In the genomic region with DNA sequence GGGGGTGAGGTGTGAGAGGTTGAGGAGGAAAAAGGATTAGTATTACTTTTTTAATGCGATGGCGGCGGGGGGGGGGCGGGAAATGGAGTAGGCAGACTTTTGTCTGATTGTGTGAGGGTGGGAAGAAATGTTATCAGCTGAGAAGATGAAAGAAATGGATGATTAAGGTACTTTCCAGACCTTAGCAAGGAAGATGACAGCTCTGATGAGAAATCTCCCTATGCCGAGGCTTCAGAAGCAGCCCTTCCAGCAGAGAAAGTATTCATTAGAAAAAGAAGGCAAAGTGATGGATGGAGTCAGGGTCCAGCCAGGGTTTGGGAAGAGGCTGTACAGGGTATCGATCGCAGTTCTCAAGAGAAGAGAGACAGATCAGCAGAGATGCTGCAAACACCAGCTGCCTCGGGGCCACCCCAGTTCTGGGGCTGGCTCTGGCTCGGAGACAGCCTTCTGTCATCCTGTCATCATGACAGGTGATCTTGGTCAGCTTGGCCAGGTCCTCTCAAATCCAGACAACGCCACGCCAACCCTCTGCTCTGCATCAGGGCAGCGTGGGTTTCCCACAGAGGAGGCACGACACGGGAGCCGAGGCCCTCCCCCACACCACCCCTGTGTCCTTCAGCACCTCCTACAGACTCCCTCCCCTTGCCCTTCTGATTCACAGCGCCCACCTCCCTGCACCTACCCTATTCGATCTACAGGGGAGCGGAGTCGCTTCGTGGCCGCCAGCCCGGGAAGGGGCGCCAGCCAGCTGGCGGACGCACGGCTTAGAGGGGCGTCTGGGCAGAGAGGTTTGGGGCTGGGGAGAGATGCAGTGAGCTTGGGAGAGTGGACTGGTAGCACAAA, we compare ENCODE assay signal across 8 cellular contexts. TPM values are rescaled to one million over a fixed set of nuclear protein-coding genes. Genes with fewer than 3 reads are reported as not detected.
DNase-seq lines count a peak whose midpoint lies in the region; TF ChIP-seq lines count a peak whose summit lies in the region.

No MANE protein-coding gene starts in this region.

- H3K4me1 ChIP-seq in neural progenitor cell = peaks cover 8% of the 10 kb centered on the region

- no peak overlapping the region for H3K27ac Mint-ChIP-seq in neural progenitor cell

- in situ Hi-C loops in GM13976 (cut with MboI; ENCODE audit: low sequenced_read_pairs, unreplicated experiment) = no loop called here

- H3K9me3 ChIP-seq in neural progenitor cell (ENCODE audit: low read depth) = no peaks in the 10 kb centered on the region

- peak overlapping the region; percentile 94 for H3K4me2 ChIP-seq in neural progenitor cell

- POLR2A ChIA-PET in HEK293T (lab: Yijun Ruan, JAX) = interaction anchor here (1.0 to 2.8 kb wide), 8 partner anchors 11 to 230 kb away, joined by 4 to 14 read pairs (median 6); a partner anchor contains a TSS

- no peaks in the 10 kb centered on the region for H3K9me3 Mint-ChIP-seq in neural progenitor cell

- DNase-seq in GM13976 (ENCODE audit: low spot score) (peak; percentile 41), HEK293T (ENCODE audit: extremely low spot score) (peak; percentile 63), NCI-H1105 treated with DMSO at 0.1 percent for 48 hours (lab: John Stamatoyannopoulos, UW) (peak; percentile 80), fibroblast of pulmonary artery (ENCODE audit: low read depth) (no peak), neural progenitor cell (ENCODE audit: low spot score) (peak; percentile 80), NCI-H128 (lab: John Stamatoyannopoulos, UW; ENCODE audit: unreplicated experiment) (no peak), SKM-1 (lab: John Stamatoyannopoulos, UW; ENCODE audit: unreplicated experiment) (no peak)
- DNase-seq in activated CD8-positive, alpha-beta memory T cell treated with anti-CD3 and anti-CD28 coated beads, Interleukin-2, amount 50 U/mL, for 48 hours = peak; percentile 73

- no peaks in the 10 kb centered on the region for H3F3A ChIP-seq in neural progenitor cell (ENCODE audit: low read depth)

- TF ChIP-seq CTCF in GM13976 (IDR thresholded peaks at IDR 0.05; ENCODE audit: borderline replicate concordance, control extremely low read depth, extremely low read depth, insufficient read depth, missing control alignments) = no peak
- TF ChIP-seq CTCF in fibroblast of pulmonary artery (IDR thresholded peaks at IDR 0.05; ENCODE audit: low read length, missing control alignments) = no peak
- TF ChIP-seq CTCF in neural progenitor cell (IDR thresholded peaks at IDR 0.05) = peak; percentile 43

- H3K36me3 ChIP-seq in neural progenitor cell = no peaks in the 10 kb centered on the region

- H3K79me2 ChIP-seq in neural progenitor cell (ENCODE audit: low read depth) = peaks cover 5% of the 10 kb centered on the region

- H3K27me3 Mint-ChIP-seq in neural progenitor cell (ENCODE audit: insufficient read depth, low read depth) = peaks cover 18% of the 10 kb centered on the region

- H4K20me1 ChIP-seq in neural progenitor cell (ENCODE audit: low read depth) = no peaks in the 10 kb centered on the region

- CTCF ChIA-PET in HEK293T (lab: Yijun Ruan, JAX) = interaction anchor here (0.6 to 2.9 kb wide), 2 partner anchors 11 to 30 kb away, joined by 3 to 12 read pairs; a partner anchor contains a TSS

- peaks cover 3% of the 10 kb centered on the region for H3K36me3 Mint-ChIP-seq in neural progenitor cell

- H3K9ac ChIP-seq in neural progenitor cell = no peak overlapping the region

- peak overlapping the region; percentile 89 for H3K4me3 Mint-ChIP-seq in neural progenitor cell

- H3K4me3 ChIP-seq in fibroblast of pulmonary artery (replicated peaks; ENCODE audit: low read depth, low read length) (peak overlapping the region; percentile 50), neural progenitor cell (peak overlapping the region; percentile 89)

- H3K4me1 Mint-ChIP-seq in neural progenitor cell = peaks cover 23% of the 10 kb centered on the region

- no peak overlapping the region for H3K27ac ChIP-seq in neural progenitor cell

- H3K27me3 ChIP-seq in neural progenitor cell = peaks cover 50% of the 10 kb centered on the region

- H2AFZ ChIP-seq in neural progenitor cell (replicated peaks) = peak overlapping the region; percentile 97

TF ChIP-seq in HEK293T, 16 proteins besides CTCF, POLR2A, EP300 and RAD21:
- no peak for TF ChIP-seq ARNT (IDR thresholded peaks at IDR 0.05)
- no peak for TF ChIP-seq LEF1 (IDR thresholded peaks at IDR 0.05; ENCODE audit: borderline replicate concordance)
- no peak for TF ChIP-seq TARDBP (IDR thresholded peaks at IDR 0.05)
- no peak for TF ChIP-seq FOXM1 (IDR thresholded peaks at IDR 0.05; ENCODE audit: borderline replicate concordance)
- TF ChIP-seq, protein P1, sequence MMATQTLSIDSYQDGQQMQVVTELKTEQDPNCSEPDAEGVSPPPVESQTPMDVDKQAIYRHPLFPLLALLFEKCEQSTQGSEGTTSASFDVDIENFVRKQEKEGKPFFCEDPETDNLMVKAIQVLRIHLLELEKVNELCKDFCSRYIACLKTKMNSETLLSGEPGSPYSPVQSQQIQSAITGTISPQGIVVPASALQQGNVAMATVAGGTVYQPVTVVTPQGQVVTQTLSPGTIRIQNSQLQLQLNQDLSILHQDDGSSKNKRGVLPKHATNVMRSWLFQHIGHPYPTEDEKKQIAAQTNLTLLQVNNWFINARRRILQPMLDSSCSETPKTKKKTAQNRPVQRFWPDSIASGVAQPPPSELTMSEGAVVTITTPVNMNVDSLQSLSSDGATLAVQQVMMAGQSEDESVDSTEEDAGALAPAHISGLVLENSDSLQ (IDR thresholded peaks at IDR 0.05) = no peak
- TF ChIP-seq FOXK2 (IDR thresholded peaks at IDR 0.05) = no peak
- no peak for TF ChIP-seq HDGF (IDR thresholded peaks at IDR 0.05; ENCODE audit: borderline replicate concordance)
- no peak for TF ChIP-seq NFRKB (IDR thresholded peaks at IDR 0.05)
TF ChIP-seq in HEK293T: peak in this region for 0.

RNA-seq across cellular contexts. Expression of a gene that starts 0.7 kb away (rescaled TPM):
- total RNA-seq in neural progenitor cell (ENCODE audit: low replicate concordance) = 6.5 and 8.5 TPM in 2 replicates

RNA-seq across cellular contexts. Expression of a gene that starts 10.9 kb away (rescaled TPM):
- total RNA-seq in neural progenitor cell (ENCODE audit: low replicate concordance) = 4.3 and 6.8 TPM in 2 replicates

RNA-seq across cellular contexts. Expression of a gene that starts 16.7 kb away (rescaled TPM):
- total RNA-seq in neural progenitor cell (ENCODE audit: low replicate concordance) = not detected in 2 replicates

RNA-seq across cellular contexts. Expression of a gene that starts 26.5 kb away (rescaled TPM):
- 4.5 and 6.0 TPM in 2 replicates for total RNA-seq in neural progenitor cell (ENCODE audit: low replicate concordance)

RNA-seq across cellular contexts. Expression of a gene that starts 56.7 kb away (rescaled TPM):
- total RNA-seq in neural progenitor cell (ENCODE audit: low replicate concordance) = 0.71 and 1.4 TPM in 2 replicates

Comparison
In these comparisons a context has a peak if more than half of its experiments do, and no peak if none do; other contexts are left out.
1. DNase-seq: peak in GM13976 (single experiment), HEK293T (single experiment), NCI-H1105 treated with DMSO at 0.1 percent for 48 hours (single experiment), activated CD8-positive, alpha-beta memory T cell treated with anti-CD3 and anti-CD28 coated beads, Interleukin-2, amount 50 U/mL, for 48 hours (single experiment) and neural progenitor cell (single experiment); none in fibroblast of pulmonary artery (single experiment), NCI-H128 (single experiment) and SKM-1 (single experiment).